ENCODE assay signal across 2 cellular contexts in genomic region chr10:119423510-119423874, GRCh38.
TF ChIP-seq lines count a peak whose summit lies in the region.

No MANE protein-coding gene starts in this region.

TF ChIP-seq in HEK293, 187 proteins besides CTCF, POLR2A, EP300 and RAD21 (continued from another document):
- 0 out of 2 replicates have a peak, but pooled peaks have one; percentile 43 for TF ChIP-seq ZSCAN4 (tag by site-specific recombination; IDR thresholded peaks at IDR 0.05)

TF ChIP-seq in IMR-90, 13 proteins besides CTCF, POLR2A, EP300 and RAD21 (continued from another document):
- TF ChIP-seq ELK1 (IDR thresholded peaks at IDR 0.05; ENCODE audit: borderline replicate concordance, low read depth, low read length) (no peak), RFX5 (IDR thresholded peaks at IDR 0.05; ENCODE audit: low read depth, low read length) (no peak), MAZ (IDR thresholded peaks at IDR 0.05; ENCODE audit: borderline replicate concordance, low read depth, low read length) (no peak), CHD1 (IDR thresholded peaks at IDR 0.05; ENCODE audit: low read depth, low read length) (no peak), MXI1 (IDR thresholded peaks at IDR 0.05; ENCODE audit: borderline replicate concordance, low read depth, low read length) (no peak)
